ENCODE assay signal across 33 cellular contexts in the genomic region with DNA sequence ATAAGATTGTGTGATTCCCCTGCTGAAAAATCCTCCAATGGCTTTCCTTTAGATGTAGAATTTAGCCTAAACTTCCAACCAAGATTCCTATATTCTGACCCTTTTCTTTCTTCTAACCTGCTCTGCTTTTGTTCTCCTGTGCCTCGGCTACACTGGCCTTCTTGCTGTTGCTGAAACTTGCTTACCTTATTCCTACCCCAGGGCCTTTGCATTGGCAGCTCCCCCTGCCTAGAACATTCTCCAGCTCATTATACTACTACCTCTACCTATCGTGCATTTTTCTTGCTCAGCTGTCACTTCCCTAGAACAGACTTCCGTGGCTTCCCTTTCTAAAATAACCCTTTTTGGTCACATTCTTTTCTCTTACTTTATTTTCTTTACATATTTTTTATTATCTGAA. TPM values are rescaled to one million over a fixed set of nuclear protein-coding genes. Genes with fewer than 3 reads are reported as not detected.
"Had no signal": no experiment of that assay in that cellular context is flagged by ENCODE, and none has a peak within 500 bp of the region (broad histone marks: within the 10 kb centered on the region; RNA-seq: fewer than 3 reads in every experiment).

No MANE protein-coding gene starts in this region.

- H3K4me3 ChIP-seq: body of pancreas, cardiac muscle cell, colonic mucosa, esophagus squamous epithelium, gastroesophageal sphincter had no signal

- H3K27ac ChIP-seq: body of pancreas, cardiac muscle cell, colonic mucosa, epithelial cell of prostate, esophagus squamous epithelium, gastroesophageal sphincter, WERI-Rb-1 had no signal

- H3K9me3 ChIP-seq: body of pancreas, colonic mucosa, esophagus squamous epithelium, gastroesophageal sphincter had no signal

- H3K9me3 Mint-ChIP-seq: activated CD4-positive, alpha-beta T cell treated with anti-CD3 and anti-CD28 coated beads, Interleukin-2, amount 10 ng/mL, durations not matched to agents 24 days and 14 days; activated CD8-positive, alpha-beta T cell treated with anti-CD3 and anti-CD28 coated beads for 36 hours; activated T-cell treated with anti-CD3 and anti-CD28 coated beads, Interleukin-2, amount 50 U/mL, for 4 hours had no signal

- H3K4me1 ChIP-seq: body of pancreas, colonic mucosa had no signal

- H3K36me3 Mint-ChIP-seq: activated naive CD8-positive, alpha-beta T cell had no signal

- H3K36me3 ChIP-seq: cardiac muscle cell, colonic mucosa, esophagus squamous epithelium, gastroesophageal sphincter, WERI-Rb-1 had no signal

- H3K27me3 Mint-ChIP-seq: activated CD4-positive, alpha-beta T cell treated with anti-CD3 and anti-CD28 coated beads for 36 hours; activated CD4-positive, alpha-beta T cell treated with anti-CD3 and anti-CD28 coated beads, Interleukin-2, amount 10 ng/mL, durations not matched to agents 24 days and 14 days; activated CD8-positive, alpha-beta T cell treated with anti-CD3 and anti-CD28 coated beads for 36 hours; activated naive CD8-positive, alpha-beta T cell; activated T-helper 17 cell treated with anti-CD3 and anti-CD28 coated beads, Interleukin-2, amount 50 U/mL, for 72 hours; T-helper 17 cell had no signal

- DNase-seq: activated CD4-positive, alpha-beta T cell treated with anti-CD3 and anti-CD28 coated beads for 36 hours; activated CD4-positive, alpha-beta T cell treated with anti-CD3 and anti-CD28 coated beads, Interleukin-2, amount 10 ng/mL, durations not matched to agents 24 days and 14 days; activated CD4-positive, alpha-beta T cell treated with anti-CD3 and anti-CD28 coated beads, Interleukin-2, amount 50 U/mL, for 48 hours; activated CD4-positive, CD25-positive, alpha-beta regulatory T cell; activated CD4-positive, CD25-positive, alpha-beta regulatory T cell treated with anti-CD3 and anti-CD28 coated beads, Interleukin-2, amount 50 U/mL, for 72 hours; activated CD8-positive, alpha-beta memory T cell treated with anti-CD3 and anti-CD28 coated beads for 24 hours; activated CD8-positive, alpha-beta T cell treated with anti-CD3 and anti-CD28 coated beads for 36 hours; activated effector memory CD4-positive, alpha-beta T cell treated with Interleukin-2 at 50 U/mL for 16 hours; activated gamma-delta T cell treated with Interleukin-2 at 50 U/mL for 16 hours; activated naive CD4-positive, alpha-beta T cell treated with anti-CD3 and anti-CD28 coated beads, Interleukin-2, amount 50 U/mL, for 16 hours; activated naive CD4-positive, alpha-beta T cell treated with Interleukin-2 at 50 U/mL for 16 hours; activated T-cell treated with anti-CD3 and anti-CD28 coated beads, Interleukin-2, amount 50 U/mL, for 4 hours; amniotic stem cell; anterior cingulate cortex; body of pancreas; central memory CD4-positive, alpha-beta T cell; cerebellar nuclear complex; colonic mucosa; effector CD8-positive, alpha-beta T cell; esophagus squamous epithelium; foreskin melanocyte; head of caudate nucleus; T-helper 1 cell; T-helper 17 cell; T1000; WERI-Rb-1 had no signal

- H3K27ac Mint-ChIP-seq: activated CD4-positive, alpha-beta T cell treated with anti-CD3 and anti-CD28 coated beads for 36 hours; activated CD4-positive, alpha-beta T cell treated with anti-CD3 and anti-CD28 coated beads, Interleukin-2, amount 10 ng/mL, durations not matched to agents 24 days and 14 days; activated CD8-positive, alpha-beta T cell treated with anti-CD3 and anti-CD28 coated beads for 36 hours; activated naive CD8-positive, alpha-beta T cell; activated T-helper 17 cell treated with anti-CD3 and anti-CD28 coated beads, Interleukin-2, amount 50 U/mL, for 72 hours; T-helper 17 cell; T-helper 2 cell treated with Interferon-gamma antibody and Interleukin-4, amounts not matched to agents 5 μg/mL and 100 μg/mL, for 36 hours had no signal

- H3K27me3 ChIP-seq: body of pancreas, cardiac muscle cell, colonic mucosa, esophagus squamous epithelium, gastroesophageal sphincter had no signal

- ATAC-seq: activated CD4-positive, alpha-beta T cell treated with anti-CD3 and anti-CD28 coated beads for 36 hours; activated CD8-positive, alpha-beta T cell treated with anti-CD3 and anti-CD28 coated beads for 36 hours; activated T-cell treated with anti-CD3 and anti-CD28 coated beads, Interleukin-2, amount 50 U/mL, for 4 hours; activated T-helper 17 cell treated with anti-CD3 and anti-CD28 coated beads, Interleukin-2, amount 50 U/mL, for 72 hours; body of pancreas; gastroesophageal sphincter; T-helper 17 cell had no signal

- FAIRE-seq: endothelial cell of umbilical vein had no signal

- H3K4me3 Mint-ChIP-seq: activated CD4-positive, alpha-beta T cell treated with anti-CD3 and anti-CD28 coated beads for 36 hours; activated CD4-positive, alpha-beta T cell treated with anti-CD3 and anti-CD28 coated beads, Interleukin-2, amount 10 ng/mL, durations not matched to agents 24 days and 14 days; activated CD8-positive, alpha-beta T cell treated with anti-CD3 and anti-CD28 coated beads for 36 hours; activated naive CD8-positive, alpha-beta T cell; activated T-cell treated with anti-CD3 and anti-CD28 coated beads, Interleukin-2, amount 50 U/mL, for 4 hours; activated T-helper 17 cell treated with anti-CD3 and anti-CD28 coated beads, Interleukin-2, amount 50 U/mL, for 72 hours; T-helper 17 cell; T-helper 2 cell treated with Interferon-gamma antibody and Interleukin-4, amounts not matched to agents 5 μg/mL and 100 μg/mL, for 36 hours had no signal

- H3K4me1 Mint-ChIP-seq: activated CD4-positive, alpha-beta T cell treated with anti-CD3 and anti-CD28 coated beads for 36 hours; activated CD4-positive, alpha-beta T cell treated with anti-CD3 and anti-CD28 coated beads, Interleukin-2, amount 10 ng/mL, durations not matched to agents 24 days and 14 days; activated T-helper 17 cell treated with anti-CD3 and anti-CD28 coated beads, Interleukin-2, amount 50 U/mL, for 72 hours; T-helper 17 cell had no signal

RNA-seq across cellular contexts. Expression of a gene that starts 48.7 kb away (rescaled TPM):
- total RNA-seq: activated CD4-positive, alpha-beta T cell treated with anti-CD3 and anti-CD28 coated beads, Interleukin-2, amount 10 ng/mL, durations not matched to agents 24 days and 14 days; activated CD8-positive, alpha-beta T cell treated with anti-CD3 and anti-CD28 coated beads for 36 hours; activated T-helper 17 cell treated with anti-CD3 and anti-CD28 coated beads, Interleukin-2, amount 50 U/mL, for 72 hours had no signal
